ENCODE assay signal across 8 cellular contexts in genomic region chr5:174951151-174951780, GRCh38.
DNase-seq lines count a peak whose midpoint lies in the region; ATAC-seq and TF ChIP-seq lines count a peak whose summit lies in the region.

No MANE protein-coding gene starts in this region.

- CTCF ChIA-PET in HEK293T (lab: Yijun Ruan, JAX), result interaction anchor here (0.5 to 2.2 kb wide), 5 partner anchors 30 to 582 kb away, joined by 3 to 10 read pairs (median 3); no protein-coding TSS in a partner anchor

- POLR2A ChIA-PET in HEK293T (lab: Yijun Ruan, JAX), result no interaction called here

- ATAC-seq in HG03039 (IDR thresholded peaks at IDR 0.05; ENCODE audit: unreplicated experiment), result no peak

- peak; percentile 82 for DNase-seq in ELF-1 (ENCODE audit: low read depth, low spot score)
- DNase-seq in HEK293T (ENCODE audit: extremely low spot score), result peak; percentile 87
- peak; percentile 24 to 60 for DNase-seq in NCI-H187 (lab: John Stamatoyannopoulos, UW)
- DNase-seq in T1000 (lab: John Stamatoyannopoulos, UW), result peak; percentile 8
- peak; percentile 7 for DNase-seq in brain pericyte (ENCODE audit: low read depth, low spot score)
- peak; percentile 91 for DNase-seq in inferior parietal cortex (ENCODE audit: extremely low spot score)
- DNase-seq in stimulated activated CD4-positive, alpha-beta T cell treated with anti-CD3 and anti-CD28 coated beads, Interleukin-1b, Interleukin-23, amount 100 ng/mL, for 24 hours (ENCODE audit: low read depth in 4 of 4, low spot score in 1 of 4), result peak; percentile 23 to 34 (median 25)

TF ChIP-seq in HEK293T, 16 proteins besides CTCF, POLR2A, EP300 and RAD21:
- no peak for TF ChIP-seq NFRKB (IDR thresholded peaks at IDR 0.05)
- no peak for TF ChIP-seq FOXK2 (IDR thresholded peaks at IDR 0.05)
- TF ChIP-seq FOXM1 (IDR thresholded peaks at IDR 0.05; ENCODE audit: borderline replicate concordance), result no peak
- no peak for TF ChIP-seq ELF4 (IDR thresholded peaks at IDR 0.05)

Comparison
In these comparisons a context has a peak if more than half of its experiments do, and no peak if none do; other contexts are left out.
1. DNase-seq: peak in every context shown above with its lines; median percentile 91 in inferior parietal cortex; 87 in HEK293T; 82 in ELF-1; 42 in NCI-H187; 25 in stimulated activated CD4-positive, alpha-beta T cell treated with anti-CD3 and anti-CD28 coated beads, Interleukin-1b, Interleukin-23, amount 100 ng/mL, for 24 hours; 8 in T1000; 7 in brain pericyte.